Comparison of ENCODE assay signal across 10 cellular contexts in genomic region chr5:151023651-151024050, GRCh38. TPM values are rescaled to one million over a fixed set of nuclear protein-coding genes. Genes with fewer than 3 reads are reported as not detected.
DNase-seq lines count a peak whose midpoint lies in the region; ATAC-seq, FAIRE-seq and TF ChIP-seq lines count a peak whose summit lies in the region.
"Had no signal": no experiment of that assay in that cellular context is flagged by ENCODE, and none has a peak within 500 bp of the region (broad histone marks: within the 10 kb centered on the region; RNA-seq: fewer than 3 reads in every experiment).

No MANE protein-coding gene starts in this region.

- peak; percentile 73 for DNase-seq in H4 (ENCODE audit: low spot score)
- no peak for DNase-seq in caudate nucleus (lab: John Stamatoyannopoulos, UW)
- DNase-seq in kidney = no peak
- no peak for DNase-seq in stimulated activated naive B cell treated with anti-CD40 and anti-IgM and Interleukin-4, amounts not matched to agents 10 μg/mL and 1 μg/mL and 100 μg/mL, for 72 hours
- DNase-seq in NCI-H82 treated with DMSO at 0.1 percent for 48 hours (lab: John Stamatoyannopoulos, UW; ENCODE audit: unreplicated experiment) = no peak
- no peak for DNase-seq in NCI-H1417 (lab: John Stamatoyannopoulos, UW)
- no peak for DNase-seq in NCI-H69 (lab: John Stamatoyannopoulos, UW)
- DNase-seq: activated CD4-positive, alpha-beta T cell treated with anti-CD3 and anti-CD28 coated beads, Interleukin-2, amount 50 U/mL, for 1 hour had no signal

- peaks cover 53 to 66% of the 10 kb centered on the region in 2 donors for H3K36me3 Mint-ChIP-seq in stimulated activated naive B cell treated with anti-CD40 and anti-IgM and Interleukin-4, amounts not matched to agents 10 μg/mL and 1 μg/mL and 100 μg/mL, for 72 hours

- H3K4me3 Mint-ChIP-seq in stimulated activated naive B cell treated with anti-CD40 and anti-IgM and Interleukin-4, amounts not matched to agents 10 μg/mL and 1 μg/mL and 100 μg/mL, for 72 hours = peak overlapping the region in 1 of 2 donors; percentile 17

- ATAC-seq in stimulated activated naive B cell treated with anti-CD40 and anti-IgM and Interleukin-4, amounts not matched to agents 10 μg/mL and 1 μg/mL and 100 μg/mL, for 72 hours (replicated peaks) = no peak
- ATAC-seq in GM21447 (IDR thresholded peaks at IDR 0.05; ENCODE audit: unreplicated experiment) = no peak

- intact Hi-C loops in kidney (cut with DNase I) = no loop called here

- no peaks in the 10 kb centered on the region for H3K9me3 ChIP-seq in kidney (ENCODE audit: control insufficient read depth in 1 of 2, low read length in 2 of 2)

- no peaks in the 10 kb centered on the region for H3K27me3 Mint-ChIP-seq in stimulated activated naive B cell treated with anti-CD40 and anti-IgM and Interleukin-4, amounts not matched to agents 10 μg/mL and 1 μg/mL and 100 μg/mL, for 72 hours

- peak overlapping the region; percentile 94 to 96 for H3K9ac ChIP-seq in kidney (ENCODE audit: low read length in 2 of 2)

- H3K27ac ChIP-seq in caudate nucleus (ENCODE audit: low read depth, low read length) (peak overlapping the region; percentile 52), kidney (ENCODE audit: low read depth in 2 of 2, low read length in 2 of 2) (peak overlapping the region; percentile 96 to 98)

- no peak for TF ChIP-seq CTCF in kidney (IDR thresholded peaks at IDR 0.05; ENCODE audit: borderline replicate concordance, extremely low read depth, insufficient read depth)

- peaks cover 48 to 82% of the 10 kb centered on the region in 2 donors for H3K4me1 Mint-ChIP-seq in stimulated activated naive B cell treated with anti-CD40 and anti-IgM and Interleukin-4, amounts not matched to agents 10 μg/mL and 1 μg/mL and 100 μg/mL, for 72 hours

- no peak for FAIRE-seq in kidney (lab: Jason Lieb, UNC)
- FAIRE-seq: GM19239 had no signal

- peak overlapping the region; percentile 83 for H3K27ac Mint-ChIP-seq in stimulated activated naive B cell treated with anti-CD40 and anti-IgM and Interleukin-4, amounts not matched to agents 10 μg/mL and 1 μg/mL and 100 μg/mL, for 72 hours

- H3K4me1 ChIP-seq in kidney (ENCODE audit: control insufficient read depth in 1 of 2, insufficient read depth in 1 of 2, low read depth in 1 of 2, low read length in 2 of 2) = peaks cover 36 to 47% of the 10 kb centered on the region in 2 donors

- H3K4me3 ChIP-seq in kidney (ENCODE audit: low read length in 2 of 2) = peak overlapping the region; percentile 92 to 94

- H3K9me3 Mint-ChIP-seq in stimulated activated naive B cell treated with anti-CD40 and anti-IgM and Interleukin-4, amounts not matched to agents 10 μg/mL and 1 μg/mL and 100 μg/mL, for 72 hours = no peaks in the 10 kb centered on the region

- H3K36me3 ChIP-seq in kidney (ENCODE audit: control insufficient read depth in 1 of 2, insufficient read depth in 2 of 2, low read length in 2 of 2) = peaks cover 61 to 69% of the 10 kb centered on the region in 2 donors

RNA-seq across cellular contexts. Expression of gene GPX3, which starts 3.3 kb away (rescaled TPM):
- 338 and 380 TPM in 2 replicates for total RNA-seq in H4 (2014; rRNA removed; shearing (Covaris generic))
- total RNA-seq in kidney = 1,327 TPM
- polyA plus RNA-seq in kidney (ENCODE audit: insufficient read depth, low read depth, low replicate concordance) = 27,893 TPM

RNA-seq across cellular contexts. Expression of gene TNIP1, which starts 57.2 kb away (rescaled TPM):
- 38.7 and 41.9 TPM in 2 replicates for total RNA-seq in H4 (2014; rRNA removed; shearing (Covaris generic))
- 132 TPM for total RNA-seq in kidney
- 109 TPM for polyA plus RNA-seq in kidney (ENCODE audit: insufficient read depth, low read depth, low replicate concordance)
